In genomic region chr10:11611248-11612003, GRCh38 we compare ENCODE assay signal across 1 cellular context.
TF ChIP-seq lines count a peak whose summit lies in the region.

TSS of gene USP6NL (minus strand) at chr10:11611650. CDS start at chr10:11597634, 14,016 bp downstream.

TF ChIP-seq in K562, 482 proteins besides CTCF, POLR2A, EP300 and RAD21 (continued from another document):
- TF ChIP-seq ZNF592 (IDR thresholded peaks at IDR 0.05) (peak; percentile 55; the same call in 1 of the 2 replicates), TGIF2 (CRISPR knock-in tag; IDR thresholded peaks at IDR 0.05) (no peak), YY1 (IDR thresholded peaks at IDR 0.05; ENCODE audit: borderline replicate concordance in 1 of 3, control insufficient read depth in 1 of 3, extremely low read depth in 1 of 3, insufficient read depth in 3 of 3, insufficient read length in 1 of 3, insufficient replicate concordance in 2 of 3, low read depth in 1 of 3, low read length in 2 of 3) (peak; percentile 80 to 98 (median 97)), CTBP1 (IDR thresholded peaks at IDR 0.05; ENCODE audit: borderline replicate concordance) (peak; percentile 83; the same call in 1 of the 2 replicates), USF1 (CRISPR knock-in tag; IDR thresholded peaks at IDR 0.05) (peak; percentile 31; the same call in 1 of the 2 replicates), CAMTA2 (CRISPR knock-in tag; conservative IDR thresholded peaks at IDR 0.05) (0 out of 2 replicates have a peak, but pooled peaks have one; percentile 34), HMGN3 (IDR thresholded peaks at IDR 0.05; ENCODE audit: borderline replicate concordance, extremely low read depth, insufficient read length, low read depth, low read length) (peak; percentile 97)
